Comparison of ENCODE assay signal across 15 cellular contexts in genomic region chr1:78095618-78096416, GRCh38. TPM values are rescaled to one million over a fixed set of nuclear protein-coding genes. Genes with fewer than 3 reads are reported as not detected.
DNase-seq lines count a peak whose midpoint lies in the region; ATAC-seq lines count a peak whose summit lies in the region.
"Had no signal": no experiment of that assay in that cellular context is flagged by ENCODE, and none has a peak within 500 bp of the region (broad histone marks: within the 10 kb centered on the region; RNA-seq: fewer than 3 reads in every experiment).

No MANE protein-coding gene starts in this region.

- H3K4me1 Mint-ChIP-seq in activated T-cell treated with anti-CD3 and anti-CD28 coated beads, Interleukin-2, amount 50 U/mL, for 72 hours (ENCODE audit: low read depth) = no peaks in the 10 kb centered on the region
- H3K4me1 Mint-ChIP-seq: stimulated activated effector memory CD8-positive, alpha-beta T cell treated with anti-CD3 and anti-CD28 coated beads, Interleukin-12 subunit alpha, Interleukin-12 subunit beta, amount 100 ng/mL, for 72 hours; T-cell had no signal

- peaks cover 0 to 1% of the 10 kb centered on the region in 2 donors for H3K36me3 Mint-ChIP-seq in activated T-cell treated with anti-CD3 and anti-CD28 coated beads, Interleukin-2, amount 50 U/mL, for 72 hours (ENCODE audit: insufficient read depth in 2 of 2)
- H3K36me3 Mint-ChIP-seq: stimulated activated effector memory CD8-positive, alpha-beta T cell treated with anti-CD3 and anti-CD28 coated beads, Interleukin-12 subunit alpha, Interleukin-12 subunit beta, amount 100 ng/mL, for 72 hours; T-cell had no signal

- H3K27ac ChIP-seq in layer of hippocampus (ENCODE audit: low read depth, low read length) = peak overlapping the region; percentile 21

- H3K27me3 ChIP-seq in MG63 (no peaks in the 10 kb centered on the region), layer of hippocampus (ENCODE audit: control insufficient read depth, insufficient read depth, low read length) (no peaks in the 10 kb centered on the region)

- no peaks in the 10 kb centered on the region; the same call in 1 of the 2 replicates for H3K36me3 ChIP-seq in MG63

- DNase-seq in AG08396 (ENCODE audit: low spot score) = peak; percentile 15
- peak; percentile 51 for DNase-seq in MG63
- peak; percentile 65 to 91 for DNase-seq in dermis microvascular lymphatic vessel endothelial cell (ENCODE audit: low read depth in 2 of 2)
- DNase-seq in activated T-cell treated with anti-CD3 and anti-CD28 coated beads, Interleukin-2, amount 50 U/mL, for 72 hours = no peak
- DNase-seq in left ventricle myocardium superior = no peak
- no peak for DNase-seq in NCI-H748 treated with DMSO at 0.1 percent for 48 hours (lab: John Stamatoyannopoulos, UW)
- DNase-seq in NCI-H526 (lab: John Stamatoyannopoulos, UW) = no peak
- DNase-seq: activated CD4-positive, alpha-beta T cell treated with anti-CD3 and anti-CD28 coated beads for 4 hours; cerebellar nuclear complex; DND-41; NCI-H2107; T-cell had no signal

- H3K9me3 ChIP-seq in MG63 = no peaks in the 10 kb centered on the region

- no peak overlapping the region for H3K4me3 ChIP-seq in MG63
- H3K4me3 ChIP-seq: K562 had no signal

- H3K27me3 Mint-ChIP-seq in activated T-cell treated with anti-CD3 and anti-CD28 coated beads, Interleukin-2, amount 50 U/mL, for 72 hours (ENCODE audit: low read depth) = peaks cover 12% of the 10 kb centered on the region

- intact Hi-C loops in left ventricle myocardium superior (cut with micrococcal nuclease) = no loop called here

- H3K27ac Mint-ChIP-seq in activated T-cell treated with anti-CD3 and anti-CD28 coated beads, Interleukin-2, amount 50 U/mL, for 72 hours = no peak overlapping the region
- H3K27ac Mint-ChIP-seq: stimulated activated effector memory CD8-positive, alpha-beta T cell treated with anti-CD3 and anti-CD28 coated beads, Interleukin-12 subunit alpha, Interleukin-12 subunit beta, amount 100 ng/mL, for 72 hours; T-cell had no signal

- H3K4me3 Mint-ChIP-seq in activated T-cell treated with anti-CD3 and anti-CD28 coated beads, Interleukin-2, amount 50 U/mL, for 72 hours = no peak overlapping the region
- H3K4me3 Mint-ChIP-seq: stimulated activated effector memory CD8-positive, alpha-beta T cell treated with anti-CD3 and anti-CD28 coated beads, Interleukin-12 subunit alpha, Interleukin-12 subunit beta, amount 100 ng/mL, for 72 hours; T-cell had no signal

- H3K9me3 Mint-ChIP-seq in activated T-cell treated with anti-CD3 and anti-CD28 coated beads, Interleukin-2, amount 50 U/mL, for 72 hours = no peaks in the 10 kb centered on the region
- H3K9me3 Mint-ChIP-seq: stimulated activated effector memory CD8-positive, alpha-beta T cell treated with anti-CD3 and anti-CD28 coated beads, Interleukin-12 subunit alpha, Interleukin-12 subunit beta, amount 100 ng/mL, for 72 hours; T-cell had no signal

- ATAC-seq in activated T-cell treated with anti-CD3 and anti-CD28 coated beads, Interleukin-2, amount 50 U/mL, for 72 hours (replicated peaks in 1 of 2) = no peak
- ATAC-seq in left ventricle myocardium superior = no peak
- ATAC-seq: K562; stimulated activated effector memory CD8-positive, alpha-beta T cell treated with anti-CD3 and anti-CD28 coated beads, Interleukin-12 subunit alpha, Interleukin-12 subunit beta, amount 100 ng/mL, for 72 hours; T-cell had no signal

RNA-seq across cellular contexts. Expression of gene GIPC2, which starts 50.1 kb away (rescaled TPM):
- 0.10 TPM in 1 of 2 replicates, not detected in the other for total RNA-seq in MG63 (2014; rRNA removed; shearing (Covaris generic); ENCODE audit: low replicate concordance)
- total RNA-seq in dermis microvascular lymphatic vessel endothelial cell (31.9 and 37.2 TPM in 2 replicates), left ventricle myocardium superior (4.9 TPM)
- under 1 TPM; 0.32 to 0.62 TPM for total RNA-seq in activated T-cell treated with anti-CD3 and anti-CD28 coated beads, Interleukin-2, amount 50 U/mL, for 72 hours

Comparison
In these comparisons a context has a peak if more than half of its experiments do, and no peak if none do; other contexts are left out.
1. DNase-seq: peak in AG08396 (single experiment), MG63 (single experiment) and dermis microvascular lymphatic vessel endothelial cell (2 of 2); none in activated T-cell treated with anti-CD3 and anti-CD28 coated beads, Interleukin-2, amount 50 U/mL, for 72 hours (0 of 2), left ventricle myocardium superior (single experiment), NCI-H748 treated with DMSO at 0.1 percent for 48 hours (single experiment) and NCI-H526 (0 of 2).